In the genomic region with DNA sequence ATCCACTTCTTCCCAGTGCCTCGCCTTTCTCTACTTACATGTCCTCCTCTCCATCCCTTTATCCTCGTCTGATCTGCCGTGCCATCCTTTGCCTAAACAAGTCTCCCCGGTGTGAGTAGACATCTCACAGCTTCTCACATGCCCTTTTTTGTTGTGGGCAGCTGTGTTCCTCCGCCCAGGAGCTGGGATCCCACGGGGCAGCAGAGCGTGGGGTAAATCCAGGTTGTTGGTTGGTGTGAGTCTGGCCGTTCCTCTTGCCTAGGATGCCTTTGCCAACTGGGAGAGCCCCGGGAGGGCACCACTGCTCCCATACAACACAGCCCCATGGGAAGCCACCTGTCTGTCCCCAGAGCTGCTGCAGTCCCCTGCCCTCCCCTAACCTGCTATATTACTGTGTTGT, we compare ENCODE assay signal across 19 cellular contexts. TPM values are rescaled to one million over a fixed set of nuclear protein-coding genes. Genes with fewer than 3 reads are reported as not detected.
DNase-seq lines count a peak whose midpoint lies in the region; ATAC-seq and TF ChIP-seq lines count a peak whose summit lies in the region.
"Had no signal": no experiment of that assay in that cellular context is flagged by ENCODE, and none has a peak within 500 bp of the region (broad histone marks: within the 10 kb centered on the region; RNA-seq: fewer than 3 reads in every experiment).

No MANE protein-coding gene starts in this region.

- no peak for DNase-seq in activated T-cell treated with anti-CD3 and anti-CD28 coated beads, Interleukin-2, amount 50 U/mL, for 24 hours
- DNase-seq in activated T-cell treated with anti-CD3 and anti-CD28 coated beads for 4 hours (no peak), natural killer cell (no peak), nephron progenitor cell (no peak), COLO829 (ENCODE audit: low spot score) (no peak), germinal center (ENCODE audit: low spot score) (no peak)
- DNase-seq in natural killer cell treated with Interleukin-12 subunit alpha and Interleukin-12 subunit beta and Interleukin-15 and Interleukin-18, amount 100 ng/mL, for 72 hours (ENCODE audit: low spot score) = peak; percentile 35
- DNase-seq: CD4-positive, CD25-positive, alpha-beta regulatory T cell; CD8-positive, alpha-beta T cell; DMS 273 treated with DMSO at 0.1 percent for 48 hours; DMS79; EL; GDM1; H9 had no signal

- H3K4me1 Mint-ChIP-seq in activated T-cell treated with anti-CD3 and anti-CD28 coated beads, Interleukin-2, amount 50 U/mL, for 24 hours (ENCODE audit: low read depth) = no peaks in the 10 kb centered on the region
- H3K4me1 Mint-ChIP-seq in natural killer cell treated with Interleukin-12 subunit alpha and Interleukin-12 subunit beta and Interleukin-15 and Interleukin-18, amount 100 ng/mL, for 72 hours (ENCODE audit: low read depth in 2 of 2) = no peaks in the 10 kb centered on the region
- no peaks in the 10 kb centered on the region for H3K4me1 Mint-ChIP-seq in natural killer cell
- H3K4me1 Mint-ChIP-seq in nephron progenitor cell = no peaks in the 10 kb centered on the region
- H3K4me1 Mint-ChIP-seq: B cell, GM23338, H9 had no signal

- no peaks in the 10 kb centered on the region for H3K9me3 Mint-ChIP-seq in activated T-cell treated with anti-CD3 and anti-CD28 coated beads, Interleukin-2, amount 50 U/mL, for 24 hours
- H3K9me3 Mint-ChIP-seq in natural killer cell treated with Interleukin-12 subunit alpha and Interleukin-12 subunit beta and Interleukin-15 and Interleukin-18, amount 100 ng/mL, for 72 hours = no peaks in the 10 kb centered on the region
- H3K9me3 Mint-ChIP-seq in natural killer cell (no peaks in the 10 kb centered on the region), nephron progenitor cell (no peaks in the 10 kb centered on the region)
- H3K9me3 Mint-ChIP-seq: CD4-positive, CD25-positive, alpha-beta regulatory T cell; CD8-positive, alpha-beta T cell; GM23338; H9 had no signal

- H3K27ac Mint-ChIP-seq in activated T-cell treated with anti-CD3 and anti-CD28 coated beads, Interleukin-2, amount 50 U/mL, for 24 hours = peak overlapping the region; percentile 27
- H3K27ac Mint-ChIP-seq in natural killer cell treated with Interleukin-12 subunit alpha and Interleukin-12 subunit beta and Interleukin-15 and Interleukin-18, amount 100 ng/mL, for 72 hours = no peak overlapping the region
- H3K27ac Mint-ChIP-seq in natural killer cell (no peak overlapping the region), nephron progenitor cell (peak overlapping the region; percentile 84)
- H3K27ac Mint-ChIP-seq: B cell, GM23338, H9 had no signal

- no peak for TF ChIP-seq CTCF in natural killer cell (IDR thresholded peaks at IDR 0.05)
- no peak for TF ChIP-seq CTCF in nephron progenitor cell (IDR thresholded peaks at IDR 0.05)

- intact Hi-C loops in natural killer cell (cut with micrococcal nuclease) = no loop called here

- peaks cover 95% of the 10 kb centered on the region for H3K36me3 Mint-ChIP-seq in activated T-cell treated with anti-CD3 and anti-CD28 coated beads, Interleukin-2, amount 50 U/mL, for 24 hours (ENCODE audit: low read depth)
- peaks cover 12% of the 10 kb centered on the region for H3K36me3 Mint-ChIP-seq in natural killer cell treated with Interleukin-12 subunit alpha and Interleukin-12 subunit beta and Interleukin-15 and Interleukin-18, amount 100 ng/mL, for 72 hours
- peaks cover 8% of the 10 kb centered on the region for H3K36me3 Mint-ChIP-seq in natural killer cell
- H3K36me3 Mint-ChIP-seq in nephron progenitor cell (ENCODE audit: low read depth) = peaks cover 61% of the 10 kb centered on the region

- no peaks in the 10 kb centered on the region for H3K27me3 Mint-ChIP-seq in activated T-cell treated with anti-CD3 and anti-CD28 coated beads, Interleukin-2, amount 50 U/mL, for 24 hours
- H3K27me3 Mint-ChIP-seq in natural killer cell treated with Interleukin-12 subunit alpha and Interleukin-12 subunit beta and Interleukin-15 and Interleukin-18, amount 100 ng/mL, for 72 hours = no peaks in the 10 kb centered on the region
- H3K27me3 Mint-ChIP-seq in natural killer cell (ENCODE audit: low read depth in 2 of 2) (no peaks in the 10 kb centered on the region), nephron progenitor cell (ENCODE audit: low read depth, poor library complexity) (no peaks in the 10 kb centered on the region)
- H3K27me3 Mint-ChIP-seq: B cell; CD4-positive, CD25-positive, alpha-beta regulatory T cell had no signal

- no peak overlapping the region for H3K4me3 Mint-ChIP-seq in activated T-cell treated with anti-CD3 and anti-CD28 coated beads, Interleukin-2, amount 50 U/mL, for 24 hours
- H3K4me3 Mint-ChIP-seq in natural killer cell treated with Interleukin-12 subunit alpha and Interleukin-12 subunit beta and Interleukin-15 and Interleukin-18, amount 100 ng/mL, for 72 hours = no peak overlapping the region
- H3K4me3 Mint-ChIP-seq in natural killer cell = no peak overlapping the region
- H3K4me3 Mint-ChIP-seq in nephron progenitor cell = no peak overlapping the region
- H3K4me3 Mint-ChIP-seq: B cell; CD4-positive, CD25-positive, alpha-beta regulatory T cell; CD8-positive, alpha-beta T cell; GM23338; H9 had no signal

- no peak for ATAC-seq in natural killer cell treated with Interleukin-12 subunit alpha and Interleukin-12 subunit beta and Interleukin-15 and Interleukin-18, amount 100 ng/mL, for 72 hours
- ATAC-seq in natural killer cell = no peak
- ATAC-seq: CD8-positive, alpha-beta T cell; GM12878; GM23338; HCT116 had no signal

RNA-seq across cellular contexts. Expression of a gene that starts 22.4 kb away (rescaled TPM):
- total RNA-seq in natural killer cell treated with Interleukin-12 subunit alpha and Interleukin-12 subunit beta and Interleukin-15 and Interleukin-18, amount 100 ng/mL, for 72 hours = not detected
- not detected for total RNA-seq in natural killer cell
- total RNA-seq: B cell; CD8-positive, alpha-beta T cell; GM12878 had no signal

RNA-seq across cellular contexts. Expression of a gene that starts 23.2 kb away (rescaled TPM):
- total RNA-seq in natural killer cell treated with Interleukin-12 subunit alpha and Interleukin-12 subunit beta and Interleukin-15 and Interleukin-18, amount 100 ng/mL, for 72 hours = 100 to 1,000 TPM in 1 of 2 donors, 10 to 100 TPM in 1; 50.6 to 175 TPM
- 10 to 100 TPM; 21.8 to 26.6 (median 24.0) TPM for total RNA-seq in natural killer cell

RNA-seq across cellular contexts. Expression of a gene that starts 28.3 kb away (rescaled TPM):
- 100 to 1,000 TPM in 1 of 2 donors, 10 to 100 TPM in 1; 40.7 to 123 TPM for total RNA-seq in natural killer cell treated with Interleukin-12 subunit alpha and Interleukin-12 subunit beta and Interleukin-15 and Interleukin-18, amount 100 ng/mL, for 72 hours
- 100 to 1,000 TPM in 1 of 3 donors, 10 to 100 TPM in 2; 86.2 to 102 (median 93.7) TPM for total RNA-seq in natural killer cell

RNA-seq across cellular contexts. Expression of a gene that starts 28.6 kb away (rescaled TPM):
- 10 to 100 TPM; 59.3 to 59.9 TPM for total RNA-seq in natural killer cell treated with Interleukin-12 subunit alpha and Interleukin-12 subunit beta and Interleukin-15 and Interleukin-18, amount 100 ng/mL, for 72 hours
- 10 to 100 TPM; 65.5 to 76.6 (median 76.5) TPM for total RNA-seq in natural killer cell

RNA-seq across cellular contexts. Expression of a gene that starts 34.8 kb away (rescaled TPM):
- not detected for total RNA-seq in natural killer cell treated with Interleukin-12 subunit alpha and Interleukin-12 subunit beta and Interleukin-15 and Interleukin-18, amount 100 ng/mL, for 72 hours
- not detected for total RNA-seq in natural killer cell
- total RNA-seq: B cell; CD4-positive, CD25-positive, alpha-beta regulatory T cell; CD8-positive, alpha-beta T cell; GM12878; H4 had no signal

Comparison
In these comparisons a context has a peak if more than half of its experiments do, and no peak if none do; other contexts are left out.
1. H3K27ac Mint-ChIP-seq: peak in activated T-cell treated with anti-CD3 and anti-CD28 coated beads, Interleukin-2, amount 50 U/mL, for 24 hours (single experiment) and nephron progenitor cell (single experiment); none in natural killer cell treated with Interleukin-12 subunit alpha and Interleukin-12 subunit beta and Interleukin-15 and Interleukin-18, amount 100 ng/mL, for 72 hours (0 of 2) and natural killer cell (0 of 2).